8 cellular contexts compared by ENCODE assay signal in the genomic region with DNA sequence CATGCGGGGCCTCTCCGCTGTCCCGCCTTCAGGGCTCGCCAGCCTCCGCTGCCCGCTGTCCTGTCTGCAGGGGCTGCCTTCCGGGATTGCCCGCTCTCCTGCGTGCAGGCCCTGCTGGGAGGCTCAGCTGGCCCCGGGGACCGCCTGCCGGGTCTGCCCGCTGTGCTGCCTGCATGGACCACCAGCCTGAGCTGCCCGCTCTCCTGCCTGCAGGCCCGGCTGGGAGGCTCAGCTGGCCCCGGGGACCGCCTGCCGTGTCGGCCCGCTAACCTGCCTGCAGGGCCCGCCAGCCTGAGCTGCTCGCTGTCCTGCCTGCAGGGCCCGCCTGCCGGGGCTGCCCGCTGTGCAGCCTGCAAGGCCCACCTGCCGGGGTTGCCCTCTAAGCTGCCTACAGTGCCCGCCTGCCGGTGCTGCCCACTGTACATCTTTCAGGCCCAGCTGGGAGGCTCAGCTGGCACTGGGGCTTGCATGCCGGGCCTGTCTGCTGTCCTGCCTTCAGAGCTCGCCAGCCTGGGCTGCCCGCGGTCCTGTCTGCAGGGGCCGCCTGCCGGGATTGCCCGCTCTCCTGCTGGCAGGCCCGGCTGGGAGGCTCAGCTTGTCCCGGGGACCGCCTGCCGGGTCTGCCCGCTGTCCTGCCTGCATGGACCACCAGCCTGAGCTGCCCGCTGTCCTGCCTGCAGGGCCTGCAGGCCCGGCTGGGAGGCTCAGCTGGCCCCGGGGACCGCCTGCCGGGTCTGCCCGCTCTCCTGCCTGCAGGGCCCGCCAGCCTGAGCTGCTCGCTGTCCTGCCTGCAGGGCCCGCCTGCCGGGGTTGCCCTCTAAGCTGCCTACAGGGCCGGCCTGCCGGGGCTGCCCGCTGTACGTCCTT.
DNase-seq lines count a peak whose midpoint lies in the region; ATAC-seq and TF ChIP-seq lines count a peak whose summit lies in the region.

No MANE protein-coding gene starts in this region.

- H2BK5ac ChIP-seq in IMR-90 (ENCODE audit: low read depth, low read length, poor library complexity, severe bottlenecking), result no peak overlapping the region

- H4K5ac ChIP-seq in IMR-90 (ENCODE audit: low read depth, low read length), result no peak overlapping the region

- no peaks in the 10 kb centered on the region for H4K20me1 ChIP-seq in IMR-90 (ENCODE audit: insufficient read depth, low read length)

- H3K56ac ChIP-seq in IMR-90 (ENCODE audit: extremely low read depth, insufficient read depth, low read length), result no peak overlapping the region

- 39% methylated on average over 34 of the region's 54 CpGs; no CpG with 5 or more reads in 1 of the 2 experiments for WGBS in IMR-90 (ENCODE audit: extremely low coverage in 2 of 2, insufficient read length in 1 of 2), 2 experiments
- WGBS in gastroesophageal sphincter (ENCODE audit: low coverage in 1 of 2), 2 donors, result no CpG with 5 or more reads among the region's 54 CpGs

- in situ Hi-C loops in IMR-90 (cut with MboI; ENCODE audit: low sequenced_read_pairs), result no loop called here

- no peaks in the 10 kb centered on the region for H3K79me1 ChIP-seq in IMR-90 (ENCODE audit: low read depth in 1 of 2, low read length in 2 of 2)

- H2BK120ac ChIP-seq in IMR-90 (ENCODE audit: low read depth, low read length), result no peak overlapping the region

- POLR2A ChIA-PET in IMR-90 (lab: Charles Lee; ENCODE audit: unreplicated experiment), result no interaction called here

- H3K4me1 ChIP-seq in IMR-90 (ENCODE audit: control insufficient read depth, insufficient read depth, low read length) (no peaks in the 10 kb centered on the region), gastroesophageal sphincter (no peaks in the 10 kb centered on the region)

- ATAC-seq in IMR-90 (ENCODE audit: low read depth) (peak; percentile 62), gastroesophageal sphincter (no peak)

- H4K91ac ChIP-seq in IMR-90 (ENCODE audit: insufficient read depth, low read depth, low read length), result no peak overlapping the region

- peak; percentile 81 for DNase-seq in Daoy (ENCODE audit: low read depth)
- no peak for DNase-seq in IMR-90
- peak; percentile 48 for DNase-seq in activated T-cell treated with anti-CD3 and anti-CD28 coated beads for 1 hour (ENCODE audit: low read depth)
- peak; percentile 60 for DNase-seq in stimulated activated CD4-positive, alpha-beta T cell treated with anti-CD3 and anti-CD28 coated beads, Interleukin-4, amount 100 ng/mL, for 24 hours
- no peak for DNase-seq in NCI-H1105 treated with DMSO at 0.1 percent for 48 hours (lab: John Stamatoyannopoulos, UW)
- no peak for DNase-seq in NCI-H187 treated with DMSO at 0.1 percent for 48 hours (lab: John Stamatoyannopoulos, UW)
- DNase-seq in NCI-H748 treated with DMSO at 0.1 percent for 48 hours (lab: John Stamatoyannopoulos, UW), result no peak

- CTCF ChIA-PET in IMR-90 (lab: Yijun Ruan, JAX), result no interaction called here

- H3K9ac ChIP-seq in IMR-90 (ENCODE audit: low read depth, low read length), result no peak overlapping the region

- H3K4me3 ChIP-seq in IMR-90 (ENCODE audit: insufficient read depth, low read depth, low read length) (peak overlapping the region; percentile 26; the same call in 1 of the 2 replicates), gastroesophageal sphincter (peak overlapping the region; percentile 24 to 54)

- H3K27ac ChIP-seq in IMR-90 (ENCODE audit: insufficient read depth, low read length), result no peak overlapping the region
- H3K27ac ChIP-seq in gastroesophageal sphincter, result peak overlapping the region in 1 of 4 donors; percentile 68

- H3K27me3 ChIP-seq in IMR-90 (ENCODE audit: control insufficient read depth, insufficient read depth, low read length) (no peaks in the 10 kb centered on the region), gastroesophageal sphincter (no peaks in the 10 kb centered on the region)

- peaks cover 18% of the 10 kb centered on the region for H3K9me3 ChIP-seq in IMR-90 (ENCODE audit: control insufficient read depth, insufficient read depth, low read length)
- peaks cover 0 to 85% (median 0%) of the 10 kb centered on the region in 3 donors for H3K9me3 ChIP-seq in gastroesophageal sphincter

- no peak overlapping the region for H3K18ac ChIP-seq in IMR-90 (ENCODE audit: low read depth, low read length)

- no peak overlapping the region for H2BK20ac ChIP-seq in IMR-90 (ENCODE audit: low read depth, low read length)

- dilution Hi-C loops in IMR-90 (cut with HindIII; ENCODE audit: low sequenced_read_pairs, unreplicated experiment), result no loop called here

- no peak overlapping the region for H3K23ac ChIP-seq in IMR-90 (ENCODE audit: low read depth, low read length)

- intact Hi-C loops in IMR-90 (cut with micrococcal nuclease), result no loop called here

- TF ChIP-seq CTCF in IMR-90 (conservative IDR thresholded peaks at IDR 0.05; ENCODE audit: low read depth, low read length) (no peak), gastroesophageal sphincter (IDR thresholded peaks at IDR 0.05) (no peak)

- no peak overlapping the region for H2BK15ac ChIP-seq in IMR-90 (ENCODE audit: low read depth, low read length)

- no peak overlapping the region for H3K14ac ChIP-seq in IMR-90 (replicated peaks; ENCODE audit: low read depth, low read length)

- H4K8ac ChIP-seq in IMR-90 (ENCODE audit: low read depth in 2 of 2, low read length in 2 of 2), result no peak overlapping the region

- no peak overlapping the region for H2AK5ac ChIP-seq in IMR-90 (ENCODE audit: low read depth, low read length)

- no peak for TF ChIP-seq POLR2A in IMR-90 (IDR thresholded peaks at IDR 0.05; ENCODE audit: low read depth, low read length)
- no peak for TF ChIP-seq POLR2A in gastroesophageal sphincter (IDR thresholded peaks at IDR 0.05)

- H3K36me3 ChIP-seq in IMR-90 (ENCODE audit: control insufficient read depth, insufficient read depth, low read length) (no peaks in the 10 kb centered on the region), gastroesophageal sphincter (no peaks in the 10 kb centered on the region)

- H2AFZ ChIP-seq in IMR-90 (replicated peaks; ENCODE audit: low read length, poor library complexity), result no peak overlapping the region

- no peak for TF ChIP-seq EP300 in gastroesophageal sphincter (IDR thresholded peaks at IDR 0.05)

- H3K4ac ChIP-seq in IMR-90 (ENCODE audit: low read depth, low read length), result no peak overlapping the region

- no peaks in the 10 kb centered on the region for H3K9me1 ChIP-seq in IMR-90 (ENCODE audit: insufficient read depth, low read length)

- no TSS peak for BruUV-seq in IMR-90 (replicated peaks; lab: Mats Ljungman, UMichigan)

- no peak for TF ChIP-seq RAD21 in IMR-90 (IDR thresholded peaks at IDR 0.05; ENCODE audit: low read length)

- no peak overlapping the region for H2AK9ac ChIP-seq in IMR-90 (replicated peaks; ENCODE audit: low read depth, low read length, poor library complexity)

- no peak overlapping the region for H3K4me2 ChIP-seq in IMR-90 (ENCODE audit: low read depth, low read length)

TF ChIP-seq in IMR-90, 13 proteins besides CTCF, POLR2A, EP300 and RAD21:
- TF ChIP-seq MXI1 (IDR thresholded peaks at IDR 0.05; ENCODE audit: borderline replicate concordance, low read depth, low read length), result no peak
- TF ChIP-seq MAZ (IDR thresholded peaks at IDR 0.05; ENCODE audit: borderline replicate concordance, low read depth, low read length), result no peak
- no peak for TF ChIP-seq BHLHE40 (IDR thresholded peaks at IDR 0.05; ENCODE audit: low read depth, low read length)
- no peak for TF ChIP-seq RFX5 (IDR thresholded peaks at IDR 0.05; ENCODE audit: low read depth, low read length)
- no peak for TF ChIP-seq NFE2L2 (IDR thresholded peaks at IDR 0.05; ENCODE audit: low read depth, low read length)

Comparison
In these comparisons a context has a peak if more than half of its experiments do, and no peak if none do; other contexts are left out.
1. DNase-seq: peak in Daoy (single experiment), activated T-cell treated with anti-CD3 and anti-CD28 coated beads for 1 hour (single experiment) and stimulated activated CD4-positive, alpha-beta T cell treated with anti-CD3 and anti-CD28 coated beads, Interleukin-4, amount 100 ng/mL, for 24 hours (single experiment); none in IMR-90 (single experiment), NCI-H1105 treated with DMSO at 0.1 percent for 48 hours (single experiment), NCI-H187 treated with DMSO at 0.1 percent for 48 hours (single experiment) and NCI-H748 treated with DMSO at 0.1 percent for 48 hours (single experiment).